20 cellular contexts compared by ENCODE assay signal in the genomic region with DNA sequence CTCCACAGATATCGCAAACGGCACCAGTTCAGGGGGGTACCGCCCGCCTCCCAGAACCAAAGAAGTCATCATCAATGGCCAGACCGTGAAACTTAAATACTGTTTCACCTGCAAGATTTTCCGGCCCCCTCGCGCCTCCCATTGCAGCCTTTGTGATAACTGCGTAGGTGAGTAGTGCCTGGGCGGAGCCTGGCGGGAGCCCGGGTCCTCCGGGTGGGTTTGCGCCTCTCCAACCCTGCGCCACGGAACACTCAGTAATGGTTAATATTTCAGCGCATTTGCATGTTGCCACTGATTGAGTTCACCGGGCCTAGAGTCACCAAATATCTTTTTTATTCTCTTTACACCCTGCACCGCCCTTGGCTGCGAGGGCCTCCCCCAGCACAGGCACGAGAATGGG.
"Had no signal": no experiment of that assay in that cellular context is flagged by ENCODE, and none has a peak within 500 bp of the region (broad histone marks: within the 10 kb centered on the region; RNA-seq: fewer than 3 reads in every experiment).

No MANE protein-coding gene starts in this region.

- H3K4me3 Mint-ChIP-seq: activated CD4-positive, alpha-beta T cell treated with anti-CD3 and anti-CD28 coated beads, Interleukin-2, amount 10 ng/mL, durations not matched to agents 7 days and 5 days; activated CD8-positive, alpha-beta T cell treated with anti-CD3 and anti-CD28 coated beads, Interleukin-2, amount 10 ng/mL, durations not matched to agents 7 days and 5 days; activated T-cell treated with anti-CD3 and anti-CD28 coated beads, Interleukin-2, amount 50 U/mL, for 24 hours; activated T-helper 17 cell treated with anti-CD3 and anti-CD28 coated beads, Interleukin-2, amount 50 U/mL, for 72 hours; endodermal cell; neural crest cell; T-helper 17 cell had no signal

- FAIRE-seq: bronchial epithelial cell, keratinocyte had no signal

- DNase-seq: activated CD4-positive, alpha-beta T cell treated with anti-CD3 and anti-CD28 coated beads, Interleukin-2, amount 10 ng/mL, durations not matched to agents 7 days and 5 days; activated CD4-positive, CD25-positive, alpha-beta regulatory T cell treated with anti-CD3 and anti-CD28 coated beads, Interleukin-2, amount 50 U/mL, for 72 hours; activated CD8-positive, alpha-beta T cell treated with anti-CD3 and anti-CD28 coated beads, Interleukin-2, amount 10 ng/mL, durations not matched to agents 7 days and 5 days; activated T-cell treated with anti-CD3 and anti-CD28 coated beads, Interleukin-2, amount 50 U/mL, for 24 hours; endodermal cell; left colon; mesendoderm; stimulated activated CD4-positive, alpha-beta T cell treated with anti-CD3 and anti-CD28 coated beads, Interleukin-4, amount 100 ng/mL, for 24 hours; stimulated activated naive CD4-positive, alpha-beta T cell treated with Interleukin-2 at 50 U/mL for 16 hours; substantia nigra; T-helper 17 cell; tibial artery had no signal

- H3K4me1 Mint-ChIP-seq: endodermal cell, neural crest cell had no signal

- H3K27ac Mint-ChIP-seq: activated CD4-positive, alpha-beta T cell treated with anti-CD3 and anti-CD28 coated beads, Interleukin-2, amount 10 ng/mL, durations not matched to agents 7 days and 5 days; activated CD8-positive, alpha-beta T cell treated with anti-CD3 and anti-CD28 coated beads, Interleukin-2, amount 10 ng/mL, durations not matched to agents 7 days and 5 days; activated T-cell treated with anti-CD3 and anti-CD28 coated beads, Interleukin-2, amount 50 U/mL, for 24 hours; activated T-helper 17 cell treated with anti-CD3 and anti-CD28 coated beads, Interleukin-2, amount 50 U/mL, for 72 hours; endodermal cell; T-helper 17 cell had no signal

- H3K4me3 ChIP-seq: colonic mucosa, mucosa of descending colon, prostate gland, tibial artery had no signal

- H3K36me3 ChIP-seq: colonic mucosa, prostate gland had no signal

- H3K9me3 ChIP-seq: colonic mucosa, prostate gland, tibial artery had no signal

- ATAC-seq: activated CD8-positive, alpha-beta T cell treated with anti-CD3 and anti-CD28 coated beads, Interleukin-2, amount 10 ng/mL, durations not matched to agents 7 days and 5 days; left colon had no signal

- H3K27me3 ChIP-seq: colonic mucosa, heart left ventricle, tibial artery had no signal

- H3K27ac ChIP-seq: colonic mucosa, heart left ventricle, prostate gland, tibial artery had no signal

- H3K27me3 Mint-ChIP-seq: activated CD4-positive, alpha-beta T cell treated with anti-CD3 and anti-CD28 coated beads, Interleukin-2, amount 10 ng/mL, durations not matched to agents 7 days and 5 days; activated T-cell treated with anti-CD3 and anti-CD28 coated beads, Interleukin-2, amount 50 U/mL, for 24 hours; activated T-helper 17 cell treated with anti-CD3 and anti-CD28 coated beads, Interleukin-2, amount 50 U/mL, for 72 hours; T-helper 17 cell had no signal

- H3K4me1 ChIP-seq: colonic mucosa had no signal
